ENCODE assay signal across 20 cellular contexts in genomic region chr10:76308946-76309529, GRCh38.
DNase-seq lines count a peak whose midpoint lies in the region; ATAC-seq and TF ChIP-seq lines count a peak whose summit lies in the region.
"Had no signal": no experiment of that assay in that cellular context is flagged by ENCODE, and none has a peak within 500 bp of the region (broad histone marks: within the 10 kb centered on the region; RNA-seq: fewer than 3 reads in every experiment).

No MANE protein-coding gene starts in this region.

- H3K27me3 ChIP-seq in vagina = no peaks in the 10 kb centered on the region
- H3K27me3 ChIP-seq: cardiac muscle cell, spleen had no signal

- peaks cover 8% of the 10 kb centered on the region for H3K27me3 Mint-ChIP-seq in nephron (ENCODE audit: low read depth)

- H3K9me3 Mint-ChIP-seq in nephron = no peaks in the 10 kb centered on the region
- H3K9me3 Mint-ChIP-seq: T-helper 1 cell treated with Interleukin-12 subunit alpha and Interleukin-12 subunit beta and Interleukin-4 antibody, amounts not matched to agents 30 μg/mL and 1 μg/mL, for 36 hours had no signal

- intact Hi-C loops in vagina (cut with DNase I) = loop anchor here (10.0 kb wide), 1 partner anchor 914 kb away; no protein-coding TSS in a partner anchor

- no peak for TF ChIP-seq POLR2A in vagina (IDR thresholded peaks at IDR 0.05)

- H3K36me3 Mint-ChIP-seq in nephron (ENCODE audit: low read depth) = no peaks in the 10 kb centered on the region
- H3K36me3 Mint-ChIP-seq: activated naive CD8-positive, alpha-beta T cell had no signal

- peak overlapping the region; percentile 53 to 56 (median 53) for H3K4me3 Mint-ChIP-seq in nephron
- H3K4me3 Mint-ChIP-seq: activated naive CD8-positive, alpha-beta T cell; T-helper 1 cell treated with Interleukin-12 subunit alpha and Interleukin-12 subunit beta and Interleukin-4 antibody, amounts not matched to agents 30 μg/mL and 1 μg/mL, for 36 hours had no signal

- peak overlapping the region; percentile 24 for H3K27ac ChIP-seq in vagina
- H3K27ac ChIP-seq: cardiac muscle cell, lower lobe of right lung, prostate gland had no signal

- H3K4me1 Mint-ChIP-seq in nephron = peaks cover 49% of the 10 kb centered on the region

- no peaks in the 10 kb centered on the region for H3K36me3 ChIP-seq in vagina
- H3K36me3 ChIP-seq: cardiac muscle cell, lower lobe of right lung, prostate gland, spleen had no signal

- ATAC-seq in GM21825 (IDR thresholded peaks at IDR 0.05; ENCODE audit: unreplicated experiment) = no peak
- no peak for ATAC-seq in GM21723 (IDR thresholded peaks at IDR 0.05; ENCODE audit: unreplicated experiment)
- ATAC-seq: activated CD4-positive, CD25-positive, alpha-beta regulatory T cell treated with anti-CD3 and anti-CD28 coated beads, Interleukin-2, amount 50 U/mL, for 24 hours; lower lobe of right lung had no signal

- H3K4me3 ChIP-seq in vagina = no peak overlapping the region
- H3K4me3 ChIP-seq: cardiac muscle cell, lower lobe of right lung, prostate gland, spleen had no signal

- TF ChIP-seq CTCF in nephron (IDR thresholded peaks at IDR 0.05; ENCODE audit: unreplicated experiment in 3 of 3) (no peak), vagina (IDR thresholded peaks at IDR 0.05) (no peak)

- peaks cover 7% of the 10 kb centered on the region for H3K4me1 ChIP-seq in vagina
- H3K4me1 ChIP-seq: prostate gland had no signal

- no peaks in the 10 kb centered on the region for H3K9me3 ChIP-seq in vagina
- H3K9me3 ChIP-seq: lower lobe of right lung, prostate gland, spleen had no signal

- H3K27ac Mint-ChIP-seq in nephron = peak overlapping the region; percentile 88 to 93 (median 89)
- H3K27ac Mint-ChIP-seq: activated naive CD8-positive, alpha-beta T cell; T-helper 1 cell treated with Interleukin-12 subunit alpha and Interleukin-12 subunit beta and Interleukin-4 antibody, amounts not matched to agents 30 μg/mL and 1 μg/mL, for 36 hours had no signal

- DNase-seq in NCI-H1417 (lab: John Stamatoyannopoulos, UW) = peak in 2 of 3 experiments; percentile 1 to 22
- no peak for DNase-seq in NCI-H1417 treated with DMSO at 0.1 percent for 48 hours (lab: John Stamatoyannopoulos, UW)
- peak; percentile 73 for DNase-seq in amniotic epithelial cell (ENCODE audit: low read depth)
- DNase-seq in vagina (ENCODE audit: extremely low spot score in 2 of 2) = no peak
- DNase-seq in activated CD4-positive, alpha-beta T cell treated with anti-CD3 and anti-CD28 coated beads, Interleukin-2, amount 50 U/mL, for 1 hour = no peak
- DNase-seq: 8988T; effector CD4-positive, alpha-beta T cell; lower lobe of right lung; NCI-H187; Right ventricle myocardium superior; spleen; substantia nigra had no signal

Comparison
In these comparisons a context has a peak if more than half of its experiments do, and no peak if none do; other contexts are left out.
1. DNase-seq: peak in NCI-H1417 (2 of 3) and amniotic epithelial cell (single experiment); none in NCI-H1417 treated with DMSO at 0.1 percent for 48 hours (single experiment), vagina (0 of 2) and activated CD4-positive, alpha-beta T cell treated with anti-CD3 and anti-CD28 coated beads, Interleukin-2, amount 50 U/mL, for 1 hour (single experiment).